ENCODE assay signal across 2 cellular contexts in the genomic region with DNA sequence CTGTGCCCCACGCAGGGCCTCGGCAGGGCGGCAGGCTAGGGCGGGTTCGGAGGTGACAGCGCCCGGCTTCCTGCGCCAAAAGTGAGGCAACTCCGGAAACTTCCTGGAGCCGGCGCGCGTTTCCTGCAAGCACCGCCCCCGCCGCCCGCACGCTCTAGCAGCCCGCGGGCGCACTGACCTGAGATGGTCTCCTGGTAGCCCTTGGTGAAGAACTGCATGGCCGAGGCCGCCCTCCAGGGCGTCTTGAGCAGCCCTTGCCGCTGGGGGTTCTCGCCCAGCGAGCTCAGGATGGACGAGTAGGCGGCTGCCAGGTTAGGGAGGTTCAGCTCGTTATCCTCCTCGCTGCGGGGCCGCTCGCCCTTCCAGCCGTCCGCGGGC.
TF ChIP-seq lines count a peak whose summit lies in the region.

No MANE protein-coding gene starts in this region.

TF ChIP-seq in HEK293, 187 proteins besides CTCF, POLR2A, EP300 and RAD21 (continued from another document):
- TF ChIP-seq ZNF596 (tag by site-specific recombination; IDR thresholded peaks at IDR 0.05) (no peak), ZNF211 (tag by site-specific recombination; IDR thresholded peaks at IDR 0.05; ENCODE audit: low read depth) (no peak), ZXDB (tag by site-specific recombination; IDR thresholded peaks at IDR 0.05) (0 out of 2 replicates have a peak, but pooled peaks have one; percentile 23), ZBTB20 (tag by site-specific recombination; IDR thresholded peaks at IDR 0.05) (peak; percentile 81), ZNF548 (tag by site-specific recombination; IDR thresholded peaks at IDR 0.05) (no peak), KLF16 (tag by site-specific recombination; IDR thresholded peaks at IDR 0.05) (0 out of 2 replicates have a peak, but pooled peaks have one; percentile 12), ZFHX2 (tag by site-specific recombination; conservative IDR thresholded peaks at IDR 0.05) (peak; percentile 83), ZNF530 (tag by site-specific recombination; IDR thresholded peaks at IDR 0.05; ENCODE audit: low read depth) (no peak), ZEB2 (tag by site-specific recombination; IDR thresholded peaks at IDR 0.05) (0 out of 2 replicates have a peak, but pooled peaks have one; percentile 57), ZBTB8A (tag by site-specific recombination; IDR thresholded peaks at IDR 0.05) (peak; percentile 93), BCL11A (tag by site-specific recombination; IDR thresholded peaks at IDR 0.05; ENCODE audit: low read depth) (no peak), ZSCAN23 (tag by site-specific recombination; IDR thresholded peaks at IDR 0.05) (no peak), GLIS2 (tag by site-specific recombination; IDR thresholded peaks at IDR 0.05) (0 out of 2 replicates have a peak, but pooled peaks have one; percentile 3), SP2 (tag by site-specific recombination; IDR thresholded peaks at IDR 0.05) (peak; percentile 68), KLF8 (tag by site-specific recombination; IDR thresholded peaks at IDR 0.05) (peak; percentile 38; the same call in 1 of the 2 replicates), EGR2 (tag by site-specific recombination; IDR thresholded peaks at IDR 0.05; ENCODE audit: low read depth) (peak; percentile 72), ZNF529 (tag by site-specific recombination; IDR thresholded peaks at IDR 0.05; ENCODE audit: insufficient replicate concordance) (no peak), ZNF521 (tag by site-specific recombination; IDR thresholded peaks at IDR 0.05) (no peak), BCL11B (tag by site-specific recombination; IDR thresholded peaks at IDR 0.05; ENCODE audit: low read depth) (no peak)
- TF ChIP-seq, protein P1, sequence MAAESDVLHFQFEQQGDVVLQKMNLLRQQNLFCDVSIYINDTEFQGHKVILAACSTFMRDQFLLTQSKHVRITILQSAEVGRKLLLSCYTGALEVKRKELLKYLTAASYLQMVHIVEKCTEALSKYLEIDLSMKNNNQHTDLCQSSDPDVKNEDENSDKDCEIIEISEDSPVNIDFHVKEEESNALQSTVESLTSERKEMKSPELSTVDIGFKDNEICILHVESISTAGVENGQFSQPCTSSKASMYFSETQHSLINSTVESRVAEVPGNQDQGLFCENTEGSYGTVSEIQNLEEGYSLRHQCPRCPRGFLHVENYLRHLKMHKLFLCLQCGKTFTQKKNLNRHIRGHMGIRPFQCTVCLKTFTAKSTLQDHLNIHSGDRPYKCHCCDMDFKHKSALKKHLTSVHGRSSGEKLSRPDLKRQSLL (tag by site-specific recombination; IDR thresholded peaks at IDR 0.05) = peak; percentile 67
- TF ChIP-seq, protein P2, sequence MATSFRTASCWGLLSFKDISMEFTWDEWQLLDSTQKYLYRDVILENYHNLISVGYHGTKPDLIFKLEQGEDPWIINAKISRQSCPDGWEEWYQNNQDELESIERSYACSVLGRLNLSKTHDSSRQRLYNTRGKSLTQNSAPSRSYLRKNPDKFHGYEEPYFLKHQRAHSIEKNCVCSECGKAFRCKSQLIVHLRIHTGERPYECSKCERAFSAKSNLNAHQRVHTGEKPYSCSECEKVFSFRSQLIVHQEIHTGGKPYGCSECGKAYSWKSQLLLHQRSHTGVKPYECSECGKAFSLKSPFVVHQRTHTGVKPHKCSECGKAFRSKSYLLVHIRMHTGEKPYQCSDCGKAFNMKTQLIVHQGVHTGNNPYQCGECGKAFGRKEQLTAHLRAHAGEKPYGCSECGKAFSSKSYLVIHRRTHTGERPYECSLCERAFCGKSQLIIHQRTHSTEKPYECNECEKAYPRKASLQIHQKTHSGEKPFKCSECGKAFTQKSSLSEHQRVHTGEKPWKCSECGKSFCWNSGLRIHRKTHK (tag by site-specific recombination; IDR thresholded peaks at IDR 0.05) = no peak
- TF ChIP-seq, protein P3, sequence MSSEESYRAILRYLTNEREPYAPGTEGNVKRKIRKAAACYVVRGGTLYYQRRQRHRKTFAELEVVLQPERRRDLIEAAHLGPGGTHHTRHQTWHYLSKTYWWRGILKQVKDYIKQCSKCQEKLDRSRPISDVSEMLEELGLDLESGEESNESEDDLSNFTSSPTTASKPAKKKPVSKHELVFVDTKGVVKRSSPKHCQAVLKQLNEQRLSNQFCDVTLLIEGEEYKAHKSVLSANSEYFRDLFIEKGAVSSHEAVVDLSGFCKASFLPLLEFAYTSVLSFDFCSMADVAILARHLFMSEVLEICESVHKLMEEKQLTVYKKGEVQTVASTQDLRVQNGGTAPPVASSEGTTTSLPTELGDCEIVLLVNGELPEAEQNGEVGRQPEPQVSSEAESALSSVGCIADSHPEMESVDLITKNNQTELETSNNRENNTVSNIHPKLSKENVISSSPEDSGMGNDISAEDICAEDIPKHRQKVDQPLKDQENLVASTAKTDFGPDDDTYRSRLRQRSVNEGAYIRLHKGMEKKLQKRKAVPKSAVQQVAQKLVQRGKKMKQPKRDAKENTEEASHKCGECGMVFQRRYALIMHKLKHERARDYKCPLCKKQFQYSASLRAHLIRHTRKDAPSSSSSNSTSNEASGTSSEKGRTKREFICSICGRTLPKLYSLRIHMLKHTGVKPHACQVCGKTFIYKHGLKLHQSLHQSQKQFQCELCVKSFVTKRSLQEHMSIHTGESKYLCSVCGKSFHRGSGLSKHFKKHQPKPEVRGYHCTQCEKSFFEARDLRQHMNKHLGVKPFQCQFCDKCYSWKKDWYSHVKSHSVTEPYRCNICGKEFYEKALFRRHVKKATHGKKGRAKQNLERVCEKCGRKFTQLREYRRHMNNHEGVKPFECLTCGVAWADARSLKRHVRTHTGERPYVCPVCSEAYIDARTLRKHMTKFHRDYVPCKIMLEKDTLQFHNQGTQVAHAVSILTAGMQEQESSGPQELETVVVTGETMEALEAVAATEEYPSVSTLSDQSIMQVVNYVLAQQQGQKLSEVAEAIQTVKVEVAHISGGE (tag by site-specific recombination; conservative IDR thresholded peaks at IDR 0.05; ENCODE audit: low read depth) = peak; percentile 79
- TF ChIP-seq, protein P4, sequence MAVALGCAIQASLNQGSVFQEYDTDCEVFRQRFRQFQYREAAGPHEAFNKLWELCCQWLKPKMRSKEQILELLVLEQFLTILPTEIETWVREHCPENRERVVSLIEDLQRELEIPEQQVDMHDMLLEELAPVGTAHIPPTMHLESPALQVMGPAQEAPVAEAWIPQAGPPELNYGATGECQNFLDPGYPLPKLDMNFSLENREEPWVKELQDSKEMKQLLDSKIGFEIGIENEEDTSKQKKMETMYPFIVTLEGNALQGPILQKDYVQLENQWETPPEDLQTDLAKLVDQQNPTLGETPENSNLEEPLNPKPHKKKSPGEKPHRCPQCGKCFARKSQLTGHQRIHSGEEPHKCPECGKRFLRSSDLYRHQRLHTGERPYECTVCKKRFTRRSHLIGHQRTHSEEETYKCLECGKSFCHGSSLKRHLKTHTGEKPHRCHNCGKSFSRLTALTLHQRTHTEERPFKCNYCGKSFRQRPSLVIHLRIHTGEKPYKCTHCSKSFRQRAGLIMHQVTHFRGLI (tag by site-specific recombination; IDR thresholded peaks at IDR 0.05) = no peak; the same call in 1 of the 2 replicates

TF ChIP-seq in K562, 482 proteins besides CTCF, POLR2A, EP300 and RAD21 (continued from another document and continues in another):
- TF ChIP-seq, protein P5, sequence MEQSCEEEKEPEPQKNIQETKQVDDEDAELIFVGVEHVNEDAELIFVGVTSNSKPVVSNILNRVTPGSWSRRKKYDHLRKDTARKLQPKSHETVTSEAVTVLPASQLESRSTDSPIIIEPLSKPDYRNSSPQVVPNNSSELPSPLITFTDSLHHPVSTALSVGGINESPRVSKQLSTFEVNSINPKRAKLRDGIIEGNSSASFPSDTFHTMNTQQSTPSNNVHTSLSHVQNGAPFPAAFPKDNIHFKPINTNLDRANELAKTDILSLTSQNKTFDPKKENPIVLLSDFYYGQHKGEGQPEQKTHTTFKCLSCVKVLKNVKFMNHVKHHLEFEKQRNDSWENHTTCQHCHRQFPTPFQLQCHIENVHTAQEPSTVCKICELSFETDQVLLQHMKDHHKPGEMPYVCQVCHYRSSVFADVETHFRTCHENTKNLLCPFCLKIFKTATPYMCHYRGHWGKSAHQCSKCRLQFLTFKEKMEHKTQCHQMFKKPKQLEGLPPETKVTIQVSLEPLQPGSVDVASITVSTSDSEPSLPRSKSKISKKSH (CRISPR knock-in tag; IDR thresholded peaks at IDR 0.05) = no peak
- TF ChIP-seq FIP1L1 (IDR thresholded peaks at IDR 0.05; ENCODE audit: low read depth, low read length, poor library complexity, severe bottlenecking) (peak; percentile 27), PHF20 (IDR thresholded peaks at IDR 0.05; ENCODE audit: partially characterized antibody) (peak; percentile 9), TCFL5 (CRISPR knock-in tag; conservative IDR thresholded peaks at IDR 0.05) (no peak), CEBPB (tag; IDR thresholded peaks at IDR 0.05) (peak; percentile 74), SMARCE1 (IDR thresholded peaks at IDR 0.05) (no peak), TAF1 (IDR thresholded peaks at IDR 0.05; ENCODE audit: control insufficient read depth, extremely low read depth, insufficient read depth, low read length, severe bottlenecking) (peak; percentile 11), ARNT (IDR thresholded peaks at IDR 0.05) (no peak)
- TF ChIP-seq, protein P6, sequence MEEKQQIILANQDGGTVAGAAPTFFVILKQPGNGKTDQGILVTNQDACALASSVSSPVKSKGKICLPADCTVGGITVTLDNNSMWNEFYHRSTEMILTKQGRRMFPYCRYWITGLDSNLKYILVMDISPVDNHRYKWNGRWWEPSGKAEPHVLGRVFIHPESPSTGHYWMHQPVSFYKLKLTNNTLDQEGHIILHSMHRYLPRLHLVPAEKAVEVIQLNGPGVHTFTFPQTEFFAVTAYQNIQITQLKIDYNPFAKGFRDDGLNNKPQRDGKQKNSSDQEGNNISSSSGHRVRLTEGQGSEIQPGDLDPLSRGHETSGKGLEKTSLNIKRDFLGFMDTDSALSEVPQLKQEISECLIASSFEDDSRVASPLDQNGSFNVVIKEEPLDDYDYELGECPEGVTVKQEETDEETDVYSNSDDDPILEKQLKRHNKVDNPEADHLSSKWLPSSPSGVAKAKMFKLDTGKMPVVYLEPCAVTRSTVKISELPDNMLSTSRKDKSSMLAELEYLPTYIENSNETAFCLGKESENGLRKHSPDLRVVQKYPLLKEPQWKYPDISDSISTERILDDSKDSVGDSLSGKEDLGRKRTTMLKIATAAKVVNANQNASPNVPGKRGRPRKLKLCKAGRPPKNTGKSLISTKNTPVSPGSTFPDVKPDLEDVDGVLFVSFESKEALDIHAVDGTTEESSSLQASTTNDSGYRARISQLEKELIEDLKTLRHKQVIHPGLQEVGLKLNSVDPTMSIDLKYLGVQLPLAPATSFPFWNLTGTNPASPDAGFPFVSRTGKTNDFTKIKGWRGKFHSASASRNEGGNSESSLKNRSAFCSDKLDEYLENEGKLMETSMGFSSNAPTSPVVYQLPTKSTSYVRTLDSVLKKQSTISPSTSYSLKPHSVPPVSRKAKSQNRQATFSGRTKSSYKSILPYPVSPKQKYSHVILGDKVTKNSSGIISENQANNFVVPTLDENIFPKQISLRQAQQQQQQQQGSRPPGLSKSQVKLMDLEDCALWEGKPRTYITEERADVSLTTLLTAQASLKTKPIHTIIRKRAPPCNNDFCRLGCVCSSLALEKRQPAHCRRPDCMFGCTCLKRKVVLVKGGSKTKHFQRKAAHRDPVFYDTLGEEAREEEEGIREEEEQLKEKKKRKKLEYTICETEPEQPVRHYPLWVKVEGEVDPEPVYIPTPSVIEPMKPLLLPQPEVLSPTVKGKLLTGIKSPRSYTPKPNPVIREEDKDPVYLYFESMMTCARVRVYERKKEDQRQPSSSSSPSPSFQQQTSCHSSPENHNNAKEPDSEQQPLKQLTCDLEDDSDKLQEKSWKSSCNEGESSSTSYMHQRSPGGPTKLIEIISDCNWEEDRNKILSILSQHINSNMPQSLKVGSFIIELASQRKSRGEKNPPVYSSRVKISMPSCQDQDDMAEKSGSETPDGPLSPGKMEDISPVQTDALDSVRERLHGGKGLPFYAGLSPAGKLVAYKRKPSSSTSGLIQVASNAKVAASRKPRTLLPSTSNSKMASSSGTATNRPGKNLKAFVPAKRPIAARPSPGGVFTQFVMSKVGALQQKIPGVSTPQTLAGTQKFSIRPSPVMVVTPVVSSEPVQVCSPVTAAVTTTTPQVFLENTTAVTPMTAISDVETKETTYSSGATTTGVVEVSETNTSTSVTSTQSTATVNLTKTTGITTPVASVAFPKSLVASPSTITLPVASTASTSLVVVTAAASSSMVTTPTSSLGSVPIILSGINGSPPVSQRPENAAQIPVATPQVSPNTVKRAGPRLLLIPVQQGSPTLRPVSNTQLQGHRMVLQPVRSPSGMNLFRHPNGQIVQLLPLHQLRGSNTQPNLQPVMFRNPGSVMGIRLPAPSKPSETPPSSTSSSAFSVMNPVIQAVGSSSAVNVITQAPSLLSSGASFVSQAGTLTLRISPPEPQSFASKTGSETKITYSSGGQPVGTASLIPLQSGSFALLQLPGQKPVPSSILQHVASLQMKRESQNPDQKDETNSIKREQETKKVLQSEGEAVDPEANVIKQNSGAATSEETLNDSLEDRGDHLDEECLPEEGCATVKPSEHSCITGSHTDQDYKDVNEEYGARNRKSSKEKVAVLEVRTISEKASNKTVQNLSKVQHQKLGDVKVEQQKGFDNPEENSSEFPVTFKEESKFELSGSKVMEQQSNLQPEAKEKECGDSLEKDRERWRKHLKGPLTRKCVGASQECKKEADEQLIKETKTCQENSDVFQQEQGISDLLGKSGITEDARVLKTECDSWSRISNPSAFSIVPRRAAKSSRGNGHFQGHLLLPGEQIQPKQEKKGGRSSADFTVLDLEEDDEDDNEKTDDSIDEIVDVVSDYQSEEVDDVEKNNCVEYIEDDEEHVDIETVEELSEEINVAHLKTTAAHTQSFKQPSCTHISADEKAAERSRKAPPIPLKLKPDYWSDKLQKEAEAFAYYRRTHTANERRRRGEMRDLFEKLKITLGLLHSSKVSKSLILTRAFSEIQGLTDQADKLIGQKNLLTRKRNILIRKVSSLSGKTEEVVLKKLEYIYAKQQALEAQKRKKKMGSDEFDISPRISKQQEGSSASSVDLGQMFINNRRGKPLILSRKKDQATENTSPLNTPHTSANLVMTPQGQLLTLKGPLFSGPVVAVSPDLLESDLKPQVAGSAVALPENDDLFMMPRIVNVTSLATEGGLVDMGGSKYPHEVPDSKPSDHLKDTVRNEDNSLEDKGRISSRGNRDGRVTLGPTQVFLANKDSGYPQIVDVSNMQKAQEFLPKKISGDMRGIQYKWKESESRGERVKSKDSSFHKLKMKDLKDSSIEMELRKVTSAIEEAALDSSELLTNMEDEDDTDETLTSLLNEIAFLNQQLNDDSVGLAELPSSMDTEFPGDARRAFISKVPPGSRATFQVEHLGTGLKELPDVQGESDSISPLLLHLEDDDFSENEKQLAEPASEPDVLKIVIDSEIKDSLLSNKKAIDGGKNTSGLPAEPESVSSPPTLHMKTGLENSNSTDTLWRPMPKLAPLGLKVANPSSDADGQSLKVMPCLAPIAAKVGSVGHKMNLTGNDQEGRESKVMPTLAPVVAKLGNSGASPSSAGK (IDR thresholded peaks at IDR 0.05) = peak; percentile 39; the same call in 1 of the 2 replicates
- TF ChIP-seq, protein P7, sequence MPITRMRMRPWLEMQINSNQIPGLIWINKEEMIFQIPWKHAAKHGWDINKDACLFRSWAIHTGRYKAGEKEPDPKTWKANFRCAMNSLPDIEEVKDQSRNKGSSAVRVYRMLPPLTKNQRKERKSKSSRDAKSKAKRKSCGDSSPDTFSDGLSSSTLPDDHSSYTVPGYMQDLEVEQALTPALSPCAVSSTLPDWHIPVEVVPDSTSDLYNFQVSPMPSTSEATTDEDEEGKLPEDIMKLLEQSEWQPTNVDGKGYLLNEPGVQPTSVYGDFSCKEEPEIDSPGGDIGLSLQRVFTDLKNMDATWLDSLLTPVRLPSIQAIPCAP (CRISPR knock-in tag; IDR thresholded peaks at IDR 0.05; ENCODE audit: borderline replicate concordance) = no peak
